36 cellular contexts compared by ENCODE assay signal in genomic region chr12:113504917-113505316, GRCh38. TPM values are rescaled to one million over a fixed set of nuclear protein-coding genes. Genes with fewer than 3 reads are reported as not detected.
"Had no signal": no experiment of that assay in that cellular context is flagged by ENCODE, and none has a peak within 500 bp of the region (broad histone marks: within the 10 kb centered on the region; RNA-seq: fewer than 3 reads in every experiment).

No MANE protein-coding gene starts in this region.

- H3K27me3 ChIP-seq: body of pancreas, brain microvascular endothelial cell had no signal

- DNase-seq: activated effector memory CD4-positive, alpha-beta T cell treated with anti-CD3 and anti-CD28 coated beads, Interleukin-2, amount 50 U/mL, for 16 hours; activated effector memory CD4-positive, alpha-beta T cell treated with Interleukin-2 at 50 U/mL for 16 hours; activated gamma-delta T cell; activated gamma-delta T cell treated with Interleukin-2 at 50 U/mL for 16 hours; activated naive CD4-positive, alpha-beta T cell; activated naive CD4-positive, alpha-beta T cell treated with anti-CD3 and anti-CD28 coated beads for 36 hours; activated naive CD4-positive, alpha-beta T cell treated with anti-CD3 and anti-CD28 coated beads, Interleukin-2, amount 10 ng/mL, durations not matched to agents 7 days and 5 days; activated naive CD4-positive, alpha-beta T cell treated with anti-CD3 and anti-CD28 coated beads, Interleukin-2, amount 50 U/mL, for 16 hours; activated naive CD4-positive, alpha-beta T cell treated with Interleukin-2 at 50 U/mL for 16 hours; activated naive CD8-positive, alpha-beta T cell treated with anti-CD3 and anti-CD28 coated beads for 36 hours; activated naive CD8-positive, alpha-beta T cell treated with anti-CD3 and anti-CD28 coated beads, Interleukin-2, amount 10 ng/mL, durations not matched to agents 7 days and 5 days; activated naive CD8-positive, alpha-beta T cell treated with anti-CD3 and anti-CD28 coated beads, Interleukin-2, amount 50 U/mL, for 24 hours; activated T-cell treated with anti-CD3 and anti-CD28 coated beads, Interleukin-2, amount 50 U/mL, for 24 hours; activated T-cell treated with anti-CD3 and anti-CD28 coated beads, Interleukin-2, amount 50 U/mL, for 4 hours; activated T-cell treated with anti-CD3 and anti-CD28 coated beads, Interleukin-2, amount 50 U/mL, for 48 hours; activated T-cell treated with anti-CD3 and anti-CD28 coated beads, Interleukin-2, amount 50 U/mL, for 72 hours; adrenal gland; amniotic stem cell; amygdala; anterior cingulate cortex; aorta; body of pancreas; brain microvascular endothelial cell; central memory CD4-positive, alpha-beta T cell; cerebellar nuclear complex had no signal

- H3K4me1 ChIP-seq: adrenal gland, body of pancreas, breast epithelium had no signal

- H3K4me3 ChIP-seq: adrenal gland, body of pancreas, breast epithelium, cardiac muscle cell had no signal

- H3K36me3 ChIP-seq: adrenal gland, brain microvascular endothelial cell, breast epithelium, cardiac muscle cell had no signal

- FAIRE-seq: astrocyte, bronchial epithelial cell, colon had no signal

- H3K9me3 ChIP-seq: adrenal gland, body of pancreas had no signal

- H3K27ac ChIP-seq: adrenal gland, body of pancreas, brain microvascular endothelial cell, breast epithelium, cardiac muscle cell had no signal

- ATAC-seq: activated naive CD4-positive, alpha-beta T cell treated with anti-CD3 and anti-CD28 coated beads, Interleukin-2, amount 50 U/mL, for 72 hours; activated naive CD8-positive, alpha-beta T cell treated with anti-CD3 and anti-CD28 coated beads, Interleukin-2, amount 50 U/mL, for 24 hours; activated T-cell treated with anti-CD3 and anti-CD28 coated beads, Interleukin-2, amount 50 U/mL, for 4 hours; activated T-cell treated with anti-CD3 and anti-CD28 coated beads, Interleukin-2, amount 50 U/mL, for 72 hours; activated T-helper 17 cell treated with anti-CD3 and anti-CD28 coated beads, Interleukin-2, amount 50 U/mL, for 72 hours; body of pancreas had no signal

RNA-seq across cellular contexts. Expression of gene LHX5, which starts 33.2 kb away (rescaled TPM):
- total RNA-seq: activated naive CD4-positive, alpha-beta T cell treated with anti-CD3 and anti-CD28 coated beads for 36 hours; activated naive CD4-positive, alpha-beta T cell treated with anti-CD3 and anti-CD28 coated beads, Interleukin-2, amount 50 U/mL, for 72 hours; activated naive CD8-positive, alpha-beta T cell treated with anti-CD3 and anti-CD28 coated beads for 36 hours; activated naive CD8-positive, alpha-beta T cell treated with anti-CD3 and anti-CD28 coated beads, Interleukin-2, amount 10 ng/mL, durations not matched to agents 7 days and 5 days; activated T-cell treated with anti-CD3 and anti-CD28 coated beads, Interleukin-2, amount 50 U/mL, for 4 hours; activated T-helper 1 cell treated with anti-CD3 and anti-CD28 coated beads, Interleukin-12 subunit alpha, Interleukin-12 subunit beta, Interleukin-2, Interleukin-4 antibody, amounts not matched to agents 30 ng/mL and 10 ng/mL and 1 ng/mL, durations not matched to agents 14 hours and 24 hours and 36 hours; activated T-helper 17 cell treated with anti-CD3 and anti-CD28 coated beads, Interleukin-2, amount 50 U/mL, for 72 hours; activated T-helper 2 cell treated with anti-CD3 and anti-CD28 coated beads, Interferon-gamma antibody, Interleukin-2, Interleukin-4, amounts not matched to agents 10 μg/mL and 5 μg/mL and 100 μg/mL, durations not matched to agents 14 hours and 24 hours and 36 hours; adrenal gland; aorta; body of pancreas; breast epithelium; cardiac muscle cell; cardiac septum; chondrocyte had no signal
- polyA plus RNA-seq: adrenal gland, aorta, cardiac muscle cell had no signal
